Comparison of ENCODE assay signal across 26 cellular contexts in the genomic region with DNA sequence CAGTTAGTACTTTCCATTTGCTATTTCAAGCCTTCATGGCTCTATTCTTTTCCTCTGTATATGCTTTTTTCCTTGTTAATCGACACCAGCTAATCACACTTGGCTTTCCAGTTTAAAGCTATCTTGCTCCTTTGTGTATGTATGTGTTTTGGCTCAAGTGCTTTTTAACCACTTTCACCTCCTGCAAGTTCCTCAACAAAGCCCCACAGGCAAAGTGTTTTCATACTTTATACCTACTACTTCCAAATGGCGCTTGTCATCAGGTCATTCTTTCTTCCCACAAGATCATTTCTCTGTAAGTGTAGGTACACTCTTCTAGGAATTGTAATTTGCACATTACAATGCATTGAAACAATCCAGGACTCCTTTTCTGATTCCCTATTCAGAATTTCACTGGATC.
DNase-seq lines count a peak whose midpoint lies in the region; ATAC-seq and TF ChIP-seq lines count a peak whose summit lies in the region.
"Had no signal": no experiment of that assay in that cellular context is flagged by ENCODE, and none has a peak within 500 bp of the region (broad histone marks: within the 10 kb centered on the region; RNA-seq: fewer than 3 reads in every experiment).

No MANE protein-coding gene starts in this region.

- H3F3A ChIP-seq in GM23338 (replicated peaks; ENCODE audit: low read depth), result no peaks in the 10 kb centered on the region

- no peak for TF ChIP-seq CTCF in GM23338 (conservative IDR thresholded peaks at IDR 0.05; ENCODE audit: low read depth in 2 of 2)
- no peak for TF ChIP-seq CTCF in endothelial cell (IDR thresholded peaks at IDR 0.05; ENCODE audit: unreplicated experiment)
- TF ChIP-seq CTCF in CD14-positive monocyte (IDR thresholded peaks at IDR 0.05), result no peak

- H4K20me1 ChIP-seq in GM23338 (replicated peaks; ENCODE audit: insufficient read depth), result no peaks in the 10 kb centered on the region

- no peak overlapping the region for H2AK5ac ChIP-seq in neuronal stem cell (ENCODE audit: low read depth, low read length)

- H3K4me3 ChIP-seq in GM23338, result no peak overlapping the region
- H3K4me3 ChIP-seq in neuronal stem cell (ENCODE audit: low read length in 2 of 2), result no peak overlapping the region
- H3K4me3 ChIP-seq: SK-N-MC had no signal

- ATAC-seq in GM23338 (no peak), SK-N-SH treated with all-trans-retinoic acid at 6 μM for 48 hours (no peak)

- H3K4me1 Mint-ChIP-seq in GM23338 (no peaks in the 10 kb centered on the region; the same call in 2 of the 3 replicates), endothelial cell (ENCODE audit: unreplicated experiment) (peaks cover 4% of the 10 kb centered on the region), CD14-positive monocyte (no peaks in the 10 kb centered on the region)
- H3K4me1 Mint-ChIP-seq: B cell; CD8-positive, alpha-beta memory T cell had no signal

- no peak overlapping the region for H2BK120ac ChIP-seq in neuronal stem cell (ENCODE audit: low read depth, low read length)

- no peaks in the 10 kb centered on the region for H3K9me3 ChIP-seq in neuronal stem cell (replicated peaks in 1 of 2; ENCODE audit: control insufficient read depth in 2 of 2, insufficient read depth in 1 of 2, low read depth in 1 of 2, low read length in 2 of 2)

- no peaks in the 10 kb centered on the region for H3K9me2 ChIP-seq in GM23338 (ENCODE audit: insufficient read depth)

- H3K36me3 Mint-ChIP-seq in GM23338 (ENCODE audit: low read depth) (no peaks in the 10 kb centered on the region), endothelial cell (ENCODE audit: low read depth, unreplicated experiment) (no peaks in the 10 kb centered on the region), CD14-positive monocyte (no peaks in the 10 kb centered on the region)
- H3K36me3 Mint-ChIP-seq: CD8-positive, alpha-beta memory T cell had no signal

- no peaks in the 10 kb centered on the region for H3K27me3 Mint-ChIP-seq in GM23338 (ENCODE audit: insufficient read depth, low read depth, poor library complexity)
- no peaks in the 10 kb centered on the region for H3K27me3 Mint-ChIP-seq in endothelial cell (ENCODE audit: unreplicated experiment)
- H3K27me3 Mint-ChIP-seq in CD14-positive monocyte (ENCODE audit: low read depth in 3 of 3), result peaks cover 0 to 2% (median 0%) of the 10 kb centered on the region in 3 donors
- H3K27me3 Mint-ChIP-seq: B cell had no signal

- H3K36me3 ChIP-seq in GM23338 (ENCODE audit: insufficient read depth) (no peaks in the 10 kb centered on the region), neuronal stem cell (replicated peaks in 1 of 2; ENCODE audit: control insufficient read depth in 2 of 2, insufficient read depth in 2 of 2, low read length in 2 of 2) (no peaks in the 10 kb centered on the region)

- peak overlapping the region; percentile 60; the same call in 1 of the 2 replicates for H2AFZ ChIP-seq in GM23338
- H2AFZ ChIP-seq in neuronal stem cell (ENCODE audit: low read length), result peak overlapping the region; percentile 51

- H3K18ac ChIP-seq in neuronal stem cell (ENCODE audit: low read length), result no peak overlapping the region

- no peak overlapping the region for H2BK15ac ChIP-seq in neuronal stem cell (ENCODE audit: low read length)

- H3K9me3 Mint-ChIP-seq in GM23338 (no peaks in the 10 kb centered on the region), endothelial cell (ENCODE audit: unreplicated experiment) (no peaks in the 10 kb centered on the region), CD14-positive monocyte (peaks cover 0 to 2% (median 0%) of the 10 kb centered on the region in 7 donors)
- H3K9me3 Mint-ChIP-seq: T-helper 1 cell treated with Interleukin-12 subunit alpha and Interleukin-12 subunit beta and Interleukin-4 antibody, amounts not matched to agents 30 μg/mL and 1 μg/mL, for 36 hours had no signal

- WGBS in neuronal stem cell (ENCODE audit: extremely low coverage in 2 of 2, insufficient read length in 2 of 2, insufficient replicate concordance in 1 of 2), 2 donors, result no CpG with 5 or more reads among the region's 2 CpGs

- no peak overlapping the region for H3K4me2 ChIP-seq in GM23338
- no peak overlapping the region for H3K4me2 ChIP-seq in neuronal stem cell (ENCODE audit: insufficient read depth, low read length, poor library complexity, severe bottlenecking)

- DNase-seq in DMS114 treated with DMSO at 0.1 percent for 48 hours (lab: John Stamatoyannopoulos, UW; ENCODE audit: unreplicated experiment) (peak; percentile 24), GM23338 (ENCODE audit: low spot score) (no peak), NCI-H69 (lab: John Stamatoyannopoulos, UW) (peak; percentile 20), neuronal stem cell (ENCODE audit: low spot score) (no peak), endothelial cell (ENCODE audit: low spot score) (no peak), CD14-positive monocyte (ENCODE audit: low spot score) (no peak)
- DNase-seq: CD8-positive, alpha-beta memory T cell; DMS 273 treated with DMSO at 0.1 percent for 48 hours; DMS79 treated with DMSO at 0.1 percent for 48 hours; GF-D8; HCEC 1CT; KBM-7; MV-4-11; NCI-H1105; NCI-H2029 treated with DMSO at 0.1 percent for 48 hours; NCI-H2171; NCI-H226; NCI-H510A; SHP77 treated with DMSO at 0.1 percent for 48 hours; SW 1271 had no signal

- no peak overlapping the region for H4K8ac ChIP-seq in neuronal stem cell (ENCODE audit: low read depth, low read length)

- no peaks in the 10 kb centered on the region for H3K27me3 ChIP-seq in GM23338 (ENCODE audit: insufficient read depth)
- no peaks in the 10 kb centered on the region for H3K27me3 ChIP-seq in neuronal stem cell (ENCODE audit: control insufficient read depth in 3 of 3, insufficient read depth in 3 of 3, low read depth in 1 of 3, low read length in 3 of 3)

- no peak overlapping the region for H3K14ac ChIP-seq in neuronal stem cell (ENCODE audit: low read length)

- H3K4me1 ChIP-seq in GM23338 (ENCODE audit: insufficient read depth), result no peaks in the 10 kb centered on the region
- H3K4me1 ChIP-seq in neuronal stem cell (ENCODE audit: control insufficient read depth in 2 of 2, insufficient read depth in 1 of 2, low read depth in 1 of 2, low read length in 2 of 2), result peaks cover 5 to 6% of the 10 kb centered on the region in 2 donors

- H3K79me2 ChIP-seq in GM23338 (replicated peaks; ENCODE audit: insufficient read depth), result no peaks in the 10 kb centered on the region

- H2BK12ac ChIP-seq in neuronal stem cell (ENCODE audit: low read length), result no peak overlapping the region

- H3K4me3 Mint-ChIP-seq in GM23338 (no peak overlapping the region), endothelial cell (ENCODE audit: unreplicated experiment) (no peak overlapping the region), CD14-positive monocyte (no peak overlapping the region)
- H3K4me3 Mint-ChIP-seq: B cell; CD8-positive, alpha-beta memory T cell; T-helper 1 cell treated with Interleukin-12 subunit alpha and Interleukin-12 subunit beta and Interleukin-4 antibody, amounts not matched to agents 30 μg/mL and 1 μg/mL, for 36 hours had no signal

- no peaks in the 10 kb centered on the region for H3K79me1 ChIP-seq in neuronal stem cell (ENCODE audit: low read depth, low read length)

- no peak overlapping the region for H4K91ac ChIP-seq in neuronal stem cell (ENCODE audit: low read depth, low read length, poor library complexity)

- intact Hi-C loops in CD14-positive monocyte (cut with micrococcal nuclease), result no loop called here

- H3K27ac Mint-ChIP-seq in GM23338 (no peak overlapping the region), endothelial cell (ENCODE audit: unreplicated experiment) (no peak overlapping the region), CD14-positive monocyte (no peak overlapping the region)
- H3K27ac Mint-ChIP-seq: B cell; CD8-positive, alpha-beta memory T cell; T-helper 1 cell treated with Interleukin-12 subunit alpha and Interleukin-12 subunit beta and Interleukin-4 antibody, amounts not matched to agents 30 μg/mL and 1 μg/mL, for 36 hours had no signal

- H3K9ac ChIP-seq in neuronal stem cell (ENCODE audit: low read depth, low read length, poor library complexity), result no peak overlapping the region

- no peak overlapping the region for H2BK5ac ChIP-seq in neuronal stem cell (ENCODE audit: low read length)

- H3K27ac ChIP-seq in GM23338 (ENCODE audit: low read depth) (no peak overlapping the region), neuronal stem cell (replicated peaks; ENCODE audit: low read length) (no peak overlapping the region)
- H3K27ac ChIP-seq: C4-2B, RWPE1, SK-N-MC had no signal

- H3K23ac ChIP-seq in neuronal stem cell (ENCODE audit: low read depth, low read length, poor library complexity), result no peak overlapping the region

- no peak overlapping the region for H3K4ac ChIP-seq in neuronal stem cell (ENCODE audit: low read length)

TF ChIP-seq in GM23338, 12 proteins besides CTCF, POLR2A, EP300 and RAD21 (continues in another document):
- TF ChIP-seq POLR2AphosphoS5 (IDR thresholded peaks at IDR 0.05; ENCODE audit: low read depth) (no peak), CREB1 (CRISPR knock-in tag; IDR thresholded peaks at IDR 0.05; ENCODE audit: low read depth) (no peak), JUNB (IDR thresholded peaks at IDR 0.05; ENCODE audit: unreplicated experiment) (no peak)

TF ChIP-seq in SK-N-SH treated with all-trans-retinoic acid at 6 μM for 48 hours, 23 proteins besides CTCF, POLR2A, EP300 and RAD21:
- no peak for TF ChIP-seq POU6F1 (CRISPR knock-in tag; IDR thresholded peaks at IDR 0.05; ENCODE audit: borderline replicate concordance, low read depth)

Comparison
In these comparisons a context has a peak if more than half of its experiments do, and no peak if none do; other contexts are left out.
1. DNase-seq: peak in DMS114 treated with DMSO at 0.1 percent for 48 hours (single experiment) and NCI-H69 (single experiment); none in GM23338 (single experiment), neuronal stem cell (single experiment), endothelial cell (single experiment) and CD14-positive monocyte (single experiment).